Comparison of ENCODE assay signal across 1 cellular context in genomic region chr7:150570712-150571465, GRCh38.
TF ChIP-seq lines count a peak whose summit lies in the region.

No MANE protein-coding gene starts in this region.

TF ChIP-seq in WTC11, 78 proteins besides CTCF, POLR2A, EP300 and RAD21 (continued from another document):
- no peak for TF ChIP-seq USF1 (CRISPR knock-in tag; IDR thresholded peaks at IDR 0.05)
- TF ChIP-seq E2F5 (CRISPR knock-in tag; IDR thresholded peaks at IDR 0.05), result no peak
- TF ChIP-seq ZSCAN18 (CRISPR knock-in tag; IDR thresholded peaks at IDR 0.05), result no peak
TF ChIP-seq in WTC11: peak in this region for 0.
